In genomic region chr9:130286072-130286770, GRCh38 we compare ENCODE assay signal across 19 cellular contexts. TPM values are rescaled to one million over a fixed set of nuclear protein-coding genes. Genes with fewer than 3 reads are reported as not detected.
"Had no signal": no experiment of that assay in that cellular context is flagged by ENCODE, and none has a peak within 500 bp of the region (broad histone marks: within the 10 kb centered on the region; RNA-seq: fewer than 3 reads in every experiment).

No MANE protein-coding gene starts in this region.

- H3K4me3 Mint-ChIP-seq: activated T-cell treated with anti-CD3 and anti-CD28 coated beads, Interleukin-2, amount 50 U/mL, for 4 hours; natural killer cell treated with Interleukin-12 subunit alpha and Interleukin-12 subunit beta and Interleukin-15 and Interleukin-18, amount 100 ng/mL, for 72 hours; stimulated activated effector memory CD8-positive, alpha-beta T cell treated with anti-CD3 and anti-CD28 coated beads, Interleukin-12 subunit alpha, Interleukin-12 subunit beta, amount 100 ng/mL, for 72 hours had no signal

- H3K9me3 Mint-ChIP-seq: activated T-cell treated with anti-CD3 and anti-CD28 coated beads, Interleukin-2, amount 50 U/mL, for 4 hours; natural killer cell treated with Interleukin-12 subunit alpha and Interleukin-12 subunit beta and Interleukin-15 and Interleukin-18, amount 100 ng/mL, for 72 hours; stimulated activated effector memory CD8-positive, alpha-beta T cell treated with anti-CD3 and anti-CD28 coated beads, Interleukin-12 subunit alpha, Interleukin-12 subunit beta, amount 100 ng/mL, for 72 hours had no signal

- H3K9me3 ChIP-seq: ascending aorta, right lobe of liver, thoracic aorta had no signal

- H3K36me3 Mint-ChIP-seq: natural killer cell treated with Interleukin-12 subunit alpha and Interleukin-12 subunit beta and Interleukin-15 and Interleukin-18, amount 100 ng/mL, for 72 hours; stimulated activated effector memory CD8-positive, alpha-beta T cell treated with anti-CD3 and anti-CD28 coated beads, Interleukin-12 subunit alpha, Interleukin-12 subunit beta, amount 100 ng/mL, for 72 hours had no signal

- H3K27ac ChIP-seq: ascending aorta, foreskin keratinocyte, right lobe of liver, thoracic aorta had no signal

- ATAC-seq: activated CD4-positive, CD25-positive, alpha-beta regulatory T cell treated with anti-CD3 and anti-CD28 coated beads, Interleukin-2, amount 50 U/mL, for 24 hours; activated T-cell treated with anti-CD3 and anti-CD28 coated beads, Interleukin-2, amount 50 U/mL, for 4 hours; foreskin keratinocyte; SK-N-SH treated with all-trans-retinoic acid at 6 μM for 48 hours; stimulated activated effector memory CD8-positive, alpha-beta T cell treated with anti-CD3 and anti-CD28 coated beads, Interleukin-12 subunit alpha, Interleukin-12 subunit beta, amount 100 ng/mL, for 72 hours had no signal

- H3K27me3 ChIP-seq: ascending aorta, right lobe of liver had no signal

- H3K4me1 ChIP-seq: ascending aorta, foreskin keratinocyte, right lobe of liver had no signal

- H3K4me1 Mint-ChIP-seq: stimulated activated effector memory CD8-positive, alpha-beta T cell treated with anti-CD3 and anti-CD28 coated beads, Interleukin-12 subunit alpha, Interleukin-12 subunit beta, amount 100 ng/mL, for 72 hours had no signal

- DNase-seq: activated CD4-positive, alpha-beta T cell treated with anti-CD3 and anti-CD28 coated beads, Interleukin-2, amount 50 U/mL, for 1 hour; activated CD8-positive, alpha-beta memory T cell treated with anti-CD3 and anti-CD28 coated beads, Interleukin-2, amount 50 U/mL, for 4 hours; activated effector memory CD4-positive, alpha-beta T cell treated with Interleukin-2 at 50 U/mL for 16 hours; activated naive CD4-positive, alpha-beta T cell treated with anti-CD3 and anti-CD28 coated beads, Interleukin-2, amount 50 U/mL, for 16 hours; activated T-cell treated with anti-CD3 and anti-CD28 coated beads, Interleukin-2, amount 50 U/mL, for 4 hours; cortex of kidney; foreskin keratinocyte; stimulated activated CD4-positive, alpha-beta T cell treated with anti-CD3 and anti-CD28 coated beads, Interleukin-4, amount 100 ng/mL, for 24 hours; T-helper 1 cell; T-helper 9 cell had no signal

- H3K4me3 ChIP-seq: ascending aorta, right lobe of liver, thoracic aorta had no signal

- H3K27ac Mint-ChIP-seq: natural killer cell treated with Interleukin-12 subunit alpha and Interleukin-12 subunit beta and Interleukin-15 and Interleukin-18, amount 100 ng/mL, for 72 hours; progenitor cell of endocrine pancreas; stimulated activated effector memory CD8-positive, alpha-beta T cell treated with anti-CD3 and anti-CD28 coated beads, Interleukin-12 subunit alpha, Interleukin-12 subunit beta, amount 100 ng/mL, for 72 hours had no signal

- H3K36me3 ChIP-seq: ascending aorta, right lobe of liver, thoracic aorta had no signal

RNA-seq across cellular contexts. Expression of gene HMCN2, which starts 20.7 kb away (rescaled TPM):
- total RNA-seq: foreskin keratinocyte; kidney epithelial cell; natural killer cell treated with Interleukin-12 subunit alpha and Interleukin-12 subunit beta and Interleukin-15 and Interleukin-18, amount 100 ng/mL, for 72 hours had no signal
